In the genomic region with DNA sequence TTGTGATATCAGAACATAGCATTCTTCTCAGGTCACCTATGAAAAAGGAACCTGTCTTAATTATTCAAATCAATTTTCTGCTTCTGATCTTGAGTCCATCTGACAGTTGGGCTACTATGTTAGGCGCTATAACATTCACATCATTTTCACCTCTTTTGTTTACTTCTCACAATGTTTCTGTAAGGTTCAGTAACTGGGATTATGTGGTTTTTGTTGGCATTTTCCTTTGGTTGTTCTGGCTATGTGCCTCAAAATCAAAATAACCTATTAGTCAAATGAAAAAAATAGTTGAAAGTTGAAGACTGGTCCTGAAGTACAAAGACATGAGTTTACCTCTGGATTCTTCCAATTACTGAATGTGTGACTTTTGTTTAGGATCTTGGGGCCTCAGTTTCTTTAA, we compare ENCODE assay signal across 19 cellular contexts.
DNase-seq lines count a peak whose midpoint lies in the region; ATAC-seq and TF ChIP-seq lines count a peak whose summit lies in the region.
"Had no signal": no experiment of that assay in that cellular context is flagged by ENCODE, and none has a peak within 500 bp of the region (broad histone marks: within the 10 kb centered on the region; RNA-seq: fewer than 3 reads in every experiment).

No MANE protein-coding gene starts in this region.

- H3K9me2 ChIP-seq in GM23338 (ENCODE audit: insufficient read depth), result no peaks in the 10 kb centered on the region

- H3K27me3 ChIP-seq in GM23338 (ENCODE audit: insufficient read depth), result no peaks in the 10 kb centered on the region
- H3K27me3 ChIP-seq in tibial artery, result no peaks in the 10 kb centered on the region
- H3K27me3 ChIP-seq: BLaER1 treated with 17β-estradiol and CSF1 and Interleukin-3, amounts not matched to agents 10 nM and 100 nM had no signal

- intact Hi-C loops in tibial artery (cut with DNase I; ENCODE audit: low total_unique reads), result no loop called here

- H3K4me3 ChIP-seq in GM23338 (no peak overlapping the region), retinal pigment epithelial cell (ENCODE audit: low read length) (no peak overlapping the region), tibial artery (no peak overlapping the region)
- H3K4me3 ChIP-seq: A549; BLaER1 treated with 17β-estradiol and CSF1 and Interleukin-3, amounts not matched to agents 10 nM and 100 nM had no signal

- H3K36me3 ChIP-seq in GM23338 (ENCODE audit: insufficient read depth), result no peaks in the 10 kb centered on the region
- no peaks in the 10 kb centered on the region for H3K36me3 ChIP-seq in tibial artery
- H3K36me3 ChIP-seq: BLaER1 treated with 17β-estradiol and CSF1 and Interleukin-3, amounts not matched to agents 10 nM and 100 nM had no signal

- 0 out of 2 replicates have a peak, but pooled peaks cover 7% of the 10 kb centered on the region for H3K4me1 ChIP-seq in GM23338 (ENCODE audit: insufficient read depth)
- no peaks in the 10 kb centered on the region for H3K4me1 ChIP-seq in tibial artery
- H3K4me1 ChIP-seq: A549; BLaER1 treated with 17β-estradiol and CSF1 and Interleukin-3, amounts not matched to agents 10 nM and 100 nM; Caco-2 had no signal

- no peaks in the 10 kb centered on the region; the same call in 2 of the 3 replicates for H3K9me3 Mint-ChIP-seq in GM23338
- H3K9me3 Mint-ChIP-seq: CD8-positive, alpha-beta T cell had no signal

- H2AFZ ChIP-seq in GM23338, result no peak overlapping the region

- H3K27me3 Mint-ChIP-seq in GM23338 (ENCODE audit: insufficient read depth, low read depth, poor library complexity), result no peaks in the 10 kb centered on the region
- H3K27me3 Mint-ChIP-seq: B cell; CD4-positive, alpha-beta T cell had no signal

- H3F3A ChIP-seq in GM23338 (replicated peaks; ENCODE audit: low read depth), result no peaks in the 10 kb centered on the region

- no peak overlapping the region for H3K27ac Mint-ChIP-seq in GM23338
- H3K27ac Mint-ChIP-seq: B cell; CD4-positive, alpha-beta T cell; CD8-positive, alpha-beta T cell had no signal

- H3K27ac ChIP-seq in GM23338 (ENCODE audit: low read depth) (no peak overlapping the region), tibial artery (no peak overlapping the region)
- H3K27ac ChIP-seq: 22Rv1; A549; BLaER1 treated with 17β-estradiol and CSF1 and Interleukin-3, amounts not matched to agents 10 nM and 100 nM; C4-2B had no signal

- TF ChIP-seq CTCF in GM23338 (conservative IDR thresholded peaks at IDR 0.05; ENCODE audit: low read depth in 2 of 2) (no peak), retinal pigment epithelial cell (conservative IDR thresholded peaks at IDR 0.05; ENCODE audit: low read depth, low read length) (no peak), tibial artery (IDR thresholded peaks at IDR 0.05) (no peak)

- no peaks in the 10 kb centered on the region for H3K79me2 ChIP-seq in GM23338 (replicated peaks; ENCODE audit: insufficient read depth)

- no peaks in the 10 kb centered on the region for H3K36me3 Mint-ChIP-seq in GM23338 (ENCODE audit: low read depth)
- H3K36me3 Mint-ChIP-seq: CD8-positive, alpha-beta T cell had no signal

- DNase-seq in GM23338 (ENCODE audit: low spot score) (no peak), M059J (ENCODE audit: low read depth) (peak; percentile 8), glomerular visceral epithelial cell (ENCODE audit: extremely low spot score) (peak; percentile 1), retinal pigment epithelial cell (ENCODE audit: low read depth) (peak; percentile 79), HT-29 (ENCODE audit: low spot score) (no peak), tibial artery (no peak), amniotic stem cell (lab: John Stamatoyannopoulos, UW) (no peak)
- DNase-seq: AML-193; Caco-2; Calu3; CD4-positive, alpha-beta T cell; CD8-positive, alpha-beta T cell; DMS79 treated with DMSO at 0.1 percent for 48 hours; GF-D8 had no signal

- H3K4me2 ChIP-seq in GM23338, result 0 out of 2 replicates have a peak overlapping the region, but pooled peaks have one; percentile 5
- H3K4me2 ChIP-seq: A549; BLaER1 treated with 17β-estradiol and CSF1 and Interleukin-3, amounts not matched to agents 10 nM and 100 nM had no signal

- ATAC-seq in GM23338, result no peak
- ATAC-seq: A549; CD8-positive, alpha-beta T cell had no signal

- no peaks in the 10 kb centered on the region for H4K20me1 ChIP-seq in GM23338 (replicated peaks; ENCODE audit: insufficient read depth)
- H4K20me1 ChIP-seq: BLaER1 treated with 17β-estradiol and CSF1 and Interleukin-3, amounts not matched to agents 10 nM and 100 nM had no signal

- H3K4me3 Mint-ChIP-seq in GM23338, result no peak overlapping the region
- H3K4me3 Mint-ChIP-seq: B cell; CD4-positive, alpha-beta T cell; CD8-positive, alpha-beta T cell had no signal

- no peaks in the 10 kb centered on the region for H3K9me3 ChIP-seq in tibial artery
- H3K9me3 ChIP-seq: A549; BLaER1 treated with 17β-estradiol and CSF1 and Interleukin-3, amounts not matched to agents 10 nM and 100 nM; Caco-2 had no signal

- no peaks in the 10 kb centered on the region; the same call in 2 of the 3 replicates for H3K4me1 Mint-ChIP-seq in GM23338
- H3K4me1 Mint-ChIP-seq: B cell had no signal

TF ChIP-seq in GM23338, 12 proteins besides CTCF, POLR2A, EP300 and RAD21 (continues in another document):
- TF ChIP-seq, protein P1, sequence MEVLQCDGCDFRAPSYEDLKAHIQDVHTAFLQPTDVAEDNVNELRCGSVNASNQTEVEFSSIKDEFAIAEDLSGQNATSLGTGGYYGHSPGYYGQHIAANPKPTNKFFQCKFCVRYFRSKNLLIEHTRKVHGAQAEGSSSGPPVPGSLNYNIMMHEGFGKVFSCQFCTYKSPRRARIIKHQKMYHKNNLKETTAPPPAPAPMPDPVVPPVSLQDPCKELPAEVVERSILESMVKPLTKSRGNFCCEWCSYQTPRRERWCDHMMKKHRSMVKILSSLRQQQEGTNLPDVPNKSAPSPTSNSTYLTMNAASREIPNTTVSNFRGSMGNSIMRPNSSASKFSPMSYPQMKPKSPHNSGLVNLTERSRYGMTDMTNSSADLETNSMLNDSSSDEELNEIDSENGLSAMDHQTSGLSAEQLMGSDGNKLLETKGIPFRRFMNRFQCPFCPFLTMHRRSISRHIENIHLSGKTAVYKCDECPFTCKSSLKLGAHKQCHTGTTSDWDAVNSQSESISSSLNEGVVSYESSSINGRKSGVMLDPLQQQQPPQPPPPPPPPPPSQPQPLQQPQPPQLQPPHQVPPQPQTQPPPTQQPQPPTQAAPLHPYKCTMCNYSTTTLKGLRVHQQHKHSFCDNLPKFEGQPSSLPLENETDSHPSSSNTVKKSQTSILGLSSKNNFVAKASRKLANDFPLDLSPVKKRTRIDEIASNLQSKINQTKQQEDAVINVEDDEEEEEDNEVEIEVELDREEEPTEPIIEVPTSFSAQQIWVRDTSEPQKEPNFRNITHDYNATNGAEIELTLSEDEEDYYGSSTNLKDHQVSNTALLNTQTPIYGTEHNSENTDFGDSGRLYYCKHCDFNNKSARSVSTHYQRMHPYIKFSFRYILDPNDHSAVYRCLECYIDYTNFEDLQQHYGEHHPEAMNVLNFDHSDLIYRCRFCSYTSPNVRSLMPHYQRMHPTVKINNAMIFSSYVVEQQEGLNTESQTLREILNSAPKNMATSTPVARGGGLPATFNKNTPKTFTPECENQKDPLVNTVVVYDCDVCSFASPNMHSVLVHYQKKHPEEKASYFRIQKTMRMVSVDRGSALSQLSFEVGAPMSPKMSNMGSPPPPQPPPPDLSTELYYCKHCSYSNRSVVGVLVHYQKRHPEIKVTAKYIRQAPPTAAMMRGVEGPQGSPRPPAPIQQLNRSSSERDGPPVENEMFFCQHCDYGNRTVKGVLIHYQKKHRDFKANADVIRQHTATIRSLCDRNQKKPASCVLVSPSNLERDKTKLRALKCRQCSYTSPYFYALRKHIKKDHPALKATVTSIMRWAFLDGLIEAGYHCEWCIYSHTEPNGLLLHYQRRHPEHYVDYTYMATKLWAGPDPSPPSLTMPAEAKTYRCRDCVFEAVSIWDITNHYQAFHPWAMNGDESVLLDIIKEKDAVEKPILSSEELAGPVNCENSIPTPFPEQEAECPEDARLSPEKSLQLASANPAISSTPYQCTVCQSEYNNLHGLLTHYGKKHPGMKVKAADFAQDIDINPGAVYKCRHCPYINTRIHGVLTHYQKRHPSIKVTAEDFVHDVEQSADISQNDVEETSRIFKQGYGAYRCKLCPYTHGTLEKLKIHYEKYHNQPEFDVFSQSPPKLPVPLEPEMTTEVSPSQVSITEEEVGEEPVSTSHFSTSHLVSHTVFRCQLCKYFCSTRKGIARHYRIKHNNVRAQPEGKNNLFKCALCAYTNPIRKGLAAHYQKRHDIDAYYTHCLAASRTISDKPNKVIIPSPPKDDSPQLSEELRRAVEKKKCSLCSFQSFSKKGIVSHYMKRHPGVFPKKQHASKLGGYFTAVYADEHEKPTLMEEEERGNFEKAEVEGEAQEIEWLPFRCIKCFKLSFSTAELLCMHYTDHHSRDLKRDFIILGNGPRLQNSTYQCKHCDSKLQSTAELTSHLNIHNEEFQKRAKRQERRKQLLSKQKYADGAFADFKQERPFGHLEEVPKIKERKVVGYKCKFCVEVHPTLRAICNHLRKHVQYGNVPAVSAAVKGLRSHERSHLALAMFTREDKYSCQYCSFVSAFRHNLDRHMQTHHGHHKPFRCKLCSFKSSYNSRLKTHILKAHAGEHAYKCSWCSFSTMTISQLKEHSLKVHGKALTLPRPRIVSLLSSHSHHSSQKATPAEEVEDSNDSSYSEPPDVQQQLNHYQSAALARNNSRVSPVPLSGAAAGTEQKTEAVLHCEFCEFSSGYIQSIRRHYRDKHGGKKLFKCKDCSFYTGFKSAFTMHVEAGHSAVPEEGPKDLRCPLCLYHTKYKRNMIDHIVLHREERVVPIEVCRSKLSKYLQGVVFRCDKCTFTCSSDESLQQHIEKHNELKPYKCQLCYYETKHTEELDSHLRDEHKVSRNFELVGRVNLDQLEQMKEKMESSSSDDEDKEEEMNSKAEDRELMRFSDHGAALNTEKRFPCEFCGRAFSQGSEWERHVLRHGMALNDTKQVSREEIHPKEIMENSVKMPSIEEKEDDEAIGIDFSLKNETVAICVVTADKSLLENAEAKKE (CRISPR knock-in tag; IDR thresholded peaks at IDR 0.05), result no peak
- TF ChIP-seq EZH2 (IDR thresholded peaks at IDR 0.05; ENCODE audit: low read depth, unreplicated experiment), result no peak
- no peak for TF ChIP-seq EZH2phosphoT487 (IDR thresholded peaks at IDR 0.05; ENCODE audit: unreplicated experiment)
- TF ChIP-seq STAT1 (IDR thresholded peaks at IDR 0.05; ENCODE audit: unreplicated experiment), result no peak

Comparison
In these comparisons a context has a peak if more than half of its experiments do, and no peak if none do; other contexts are left out.
1. DNase-seq: peak in M059J (single experiment), glomerular visceral epithelial cell (single experiment) and retinal pigment epithelial cell (single experiment); none in GM23338 (single experiment), HT-29 (single experiment), tibial artery (0 of 2) and amniotic stem cell (single experiment).